ENCODE assay signal across 23 cellular contexts in genomic region chr2:114201781-114202180, GRCh38.
DNase-seq lines count a peak whose midpoint lies in the region; TF ChIP-seq lines count a peak whose summit lies in the region.
"Had no signal": no experiment of that assay in that cellular context is flagged by ENCODE, and none has a peak within 500 bp of the region (broad histone marks: within the 10 kb centered on the region; RNA-seq: fewer than 3 reads in every experiment).

No MANE protein-coding gene starts in this region.

- no peaks in the 10 kb centered on the region for H3K36me3 Mint-ChIP-seq in Caco-2 (ENCODE audit: insufficient read depth, unreplicated experiment)

- DNase-seq in Caco-2 (peak in 1 of 2 experiments; percentile 8), NCI-H460 (ENCODE audit: extremely low read depth, low read depth) (peak; percentile 14), epithelial cell of proximal tubule (ENCODE audit: low read depth) (no peak), iPS-NIHi11 (ENCODE audit: low spot score) (no peak)
- DNase-seq in activated CD8-positive, alpha-beta memory T cell treated with anti-CD3 and anti-CD28 coated beads, Interleukin-2, amount 50 U/mL, for 4 hours = no peak
- no peak for DNase-seq in effector memory CD4-positive, alpha-beta T cell
- no peak for DNase-seq in activated effector memory CD4-positive, alpha-beta T cell treated with Interleukin-2 at 50 U/mL for 16 hours
- DNase-seq: activated CD4-positive, alpha-beta T cell treated with anti-CD3 and anti-CD28 coated beads, Interleukin-2, amount 10 ng/mL, durations not matched to agents 7 days and 5 days; activated CD8-positive, alpha-beta memory T cell treated with anti-CD3 and anti-CD28 coated beads, Interleukin-2, amount 50 U/mL, for 48 hours; activated gamma-delta T cell; BE2C; midbrain; NCI-H1436 treated with DMSO at 0.1 percent for 48 hours; NCI-H226; stimulated activated CD4-positive, alpha-beta T cell treated with anti-CD3 and anti-CD28 coated beads, Interleukin-1b, Interleukin-23, amount 100 ng/mL, for 48 hours; stimulated activated naive CD8-positive, alpha-beta T cell treated with anti-CD3 and anti-CD28 coated beads, Interleukin-15, Interleukin-2, amounts not matched to agents 100 U/mL and 50 U/mL, for 24 hours; T-helper 1 cell had no signal

- H3K27me3 Mint-ChIP-seq in Caco-2 (ENCODE audit: insufficient read depth, unreplicated experiment) = no peaks in the 10 kb centered on the region
- H3K27me3 Mint-ChIP-seq: activated CD4-positive, alpha-beta T cell treated with anti-CD3 and anti-CD28 coated beads, Interleukin-2, amount 10 ng/mL, durations not matched to agents 7 days and 5 days; dendritic cell treated with granulocyte-macrophage colony-stimulating factor and Interleukin-4, amounts not matched to agents 40 ng/mL and 50 ng/mL, for 4 days; progenitor cell of endocrine pancreas had no signal

- no peaks in the 10 kb centered on the region for H3K36me3 ChIP-seq in Caco-2 (ENCODE audit: control insufficient read depth, insufficient read depth, low read length)
- no peaks in the 10 kb centered on the region for H3K36me3 ChIP-seq in effector memory CD4-positive, alpha-beta T cell (ENCODE audit: control insufficient read depth, insufficient read depth, low read length)
- H3K36me3 ChIP-seq: BE2C, gastroesophageal sphincter, upper lobe of left lung had no signal

- H3K9me3 Mint-ChIP-seq in Caco-2 (ENCODE audit: unreplicated experiment) = no peaks in the 10 kb centered on the region
- H3K9me3 Mint-ChIP-seq: activated CD4-positive, alpha-beta T cell treated with anti-CD3 and anti-CD28 coated beads, Interleukin-2, amount 10 ng/mL, durations not matched to agents 7 days and 5 days; dendritic cell treated with granulocyte-macrophage colony-stimulating factor and Interleukin-4, amounts not matched to agents 40 ng/mL and 50 ng/mL, for 4 days had no signal

- no peak overlapping the region for H3K27ac Mint-ChIP-seq in Caco-2 (ENCODE audit: unreplicated experiment)
- H3K27ac Mint-ChIP-seq: activated CD4-positive, alpha-beta T cell treated with anti-CD3 and anti-CD28 coated beads, Interleukin-2, amount 10 ng/mL, durations not matched to agents 7 days and 5 days; dendritic cell treated with granulocyte-macrophage colony-stimulating factor and Interleukin-4, amounts not matched to agents 40 ng/mL and 50 ng/mL, for 4 days; progenitor cell of endocrine pancreas had no signal

- intact Hi-C loops in Caco-2 (cut with micrococcal nuclease; ENCODE audit: unreplicated experiment) = loop anchor here (1.0 kb wide), 1 partner anchor 223 kb away; no protein-coding TSS in a partner anchor

- no peaks in the 10 kb centered on the region for H3K4me1 Mint-ChIP-seq in Caco-2 (ENCODE audit: low read depth, unreplicated experiment)
- H3K4me1 Mint-ChIP-seq: activated CD4-positive, alpha-beta T cell treated with anti-CD3 and anti-CD28 coated beads, Interleukin-2, amount 10 ng/mL, durations not matched to agents 7 days and 5 days had no signal

- H3K27me3 ChIP-seq in Caco-2 (replicated peaks; ENCODE audit: control insufficient read depth, insufficient read depth, low read length) = no peaks in the 10 kb centered on the region
- peaks cover 4% of the 10 kb centered on the region for H3K27me3 ChIP-seq in effector memory CD4-positive, alpha-beta T cell (replicated peaks; ENCODE audit: control insufficient read depth, insufficient read depth, low read length, poor library complexity, severe bottlenecking)
- H3K27me3 ChIP-seq: BE2C, upper lobe of left lung had no signal

- TF ChIP-seq CTCF in Caco-2 (IDR thresholded peaks at IDR 0.05; ENCODE audit: insufficient read depth in 1 of 2, low read depth in 1 of 2, low read length in 1 of 2, severe bottlenecking in 1 of 2, unreplicated experiment in 1 of 2) (peak; percentile 24 to 35), GM12873 (IDR thresholded peaks at IDR 0.05; ENCODE audit: insufficient read depth, low read depth, low read length, missing control alignments) (peak; percentile 10), epithelial cell of proximal tubule (conservative IDR thresholded peaks at IDR 0.05; ENCODE audit: low read depth, low read length) (peak; percentile 38)

- no peak overlapping the region for H3K27ac ChIP-seq in effector memory CD4-positive, alpha-beta T cell (ENCODE audit: insufficient read depth, low read length, poor library complexity, severe bottlenecking)
- H3K27ac ChIP-seq: gastroesophageal sphincter, KMS-11, upper lobe of left lung had no signal

- CTCF ChIA-PET in Caco-2 (lab: Charles Lee) = interaction anchor here (0.9 to 1.2 kb wide), 2 partner anchors 223 to 224 kb away, joined by 3 to 4 read pairs; no protein-coding TSS in a partner anchor

- H3K4me1 ChIP-seq in Caco-2 = no peaks in the 10 kb centered on the region
- H3K4me1 ChIP-seq in effector memory CD4-positive, alpha-beta T cell (ENCODE audit: control insufficient read depth, insufficient read depth, low read length, poor library complexity, severe bottlenecking) = no peaks in the 10 kb centered on the region
- H3K4me1 ChIP-seq: BE2C, gastroesophageal sphincter, upper lobe of left lung had no signal

- H3K4me3 ChIP-seq in Caco-2 (ENCODE audit: low read depth, low read length) = no peak overlapping the region
- H3K4me3 ChIP-seq in epithelial cell of proximal tubule (ENCODE audit: low read depth, low read length) = no peak overlapping the region
- no peak overlapping the region for H3K4me3 ChIP-seq in effector memory CD4-positive, alpha-beta T cell (ENCODE audit: insufficient read depth, low read depth, low read length, poor library complexity, severe bottlenecking)
- H3K4me3 ChIP-seq: gastroesophageal sphincter, upper lobe of left lung had no signal

- BruUV-seq in Caco-2 (replicated peaks; lab: Mats Ljungman, UMichigan) = no TSS peak

- POLR2A ChIA-PET in Caco-2 (lab: Charles Lee) = no interaction called here

- no peak overlapping the region for H3K4me3 Mint-ChIP-seq in Caco-2 (ENCODE audit: unreplicated experiment)
- H3K4me3 Mint-ChIP-seq: activated CD4-positive, alpha-beta T cell treated with anti-CD3 and anti-CD28 coated beads, Interleukin-2, amount 10 ng/mL, durations not matched to agents 7 days and 5 days; dendritic cell treated with granulocyte-macrophage colony-stimulating factor and Interleukin-4, amounts not matched to agents 40 ng/mL and 50 ng/mL, for 4 days had no signal

- H3K9me3 ChIP-seq in Caco-2 = no peaks in the 10 kb centered on the region
- H3K9me3 ChIP-seq in effector memory CD4-positive, alpha-beta T cell (ENCODE audit: control insufficient read depth, low read length) = no peaks in the 10 kb centered on the region
- H3K9me3 ChIP-seq: BE2C, gastroesophageal sphincter, upper lobe of left lung had no signal
